Comparison of ENCODE assay signal across 24 cellular contexts in genomic region chr10:57468886-57469432, GRCh38.
"Had no signal": no experiment of that assay in that cellular context is flagged by ENCODE, and none has a peak within 500 bp of the region (broad histone marks: within the 10 kb centered on the region; RNA-seq: fewer than 3 reads in every experiment).

No MANE protein-coding gene starts in this region.

- H3K36me3 ChIP-seq: lower lobe of right lung, neutrophil, right atrium auricular region, tibial artery had no signal

- H3K27ac Mint-ChIP-seq: effector memory CD8-positive, alpha-beta T cell; natural killer cell; progenitor cell of endocrine pancreas; stimulated activated effector memory CD8-positive, alpha-beta T cell treated with anti-CD3 and anti-CD28 coated beads, Interleukin-12 subunit alpha, Interleukin-12 subunit beta, amount 100 ng/mL, for 72 hours; type B pancreatic cell had no signal

- DNase-seq: cortex of kidney; effector memory CD8-positive, alpha-beta T cell; erythroblast; left ventricle myocardium superior; lower lobe of right lung; natural killer cell; stimulated activated CD4-positive, alpha-beta T cell treated with anti-CD3 and anti-CD28 coated beads, Interleukin-12 subunit alpha, Interleukin-12 subunit beta, amount 100 ng/mL, for 4 hours; stimulated activated CD4-positive, alpha-beta T cell treated with anti-CD3 and anti-CD28 coated beads, Interleukin-1b, Interleukin-23, amount 100 ng/mL, for 48 hours; stimulated activated CD4-positive, alpha-beta T cell treated with anti-CD3 and anti-CD28 coated beads, Interleukin-4, amount 100 ng/mL, for 1 hour; stimulated activated naive CD8-positive, alpha-beta T cell treated with anti-CD3 and anti-CD28 coated beads, Interleukin-15, Interleukin-2, amounts not matched to agents 100 U/mL and 50 U/mL, for 24 hours; substantia nigra; testis; tibial artery had no signal

- H3K4me3 Mint-ChIP-seq: effector memory CD8-positive, alpha-beta T cell; natural killer cell; stimulated activated effector memory CD8-positive, alpha-beta T cell treated with anti-CD3 and anti-CD28 coated beads, Interleukin-12 subunit alpha, Interleukin-12 subunit beta, amount 100 ng/mL, for 72 hours; type B pancreatic cell had no signal

- H3K9me3 Mint-ChIP-seq: type B pancreatic cell had no signal

- H3K27me3 Mint-ChIP-seq: effector memory CD8-positive, alpha-beta T cell; type B pancreatic cell had no signal

- H3K27ac ChIP-seq: lower lobe of right lung, neutrophil, parathyroid adenoma, right atrium auricular region, testis, tibial artery had no signal

- FAIRE-seq: endometrium, frontal cortex, keratinocyte had no signal

- H3K9me3 ChIP-seq: lower lobe of right lung, neutrophil, right atrium auricular region, testis, tibial artery had no signal

- H3K4me3 ChIP-seq: lower lobe of right lung, right atrium auricular region, smooth muscle cell, testis, tibial artery had no signal

- ATAC-seq: effector memory CD8-positive, alpha-beta T cell; left ventricle myocardium superior; lower lobe of right lung; natural killer cell; sciatic nerve; stimulated activated effector memory CD8-positive, alpha-beta T cell treated with anti-CD3 and anti-CD28 coated beads, Interleukin-12 subunit alpha, Interleukin-12 subunit beta, amount 100 ng/mL, for 72 hours; stimulated activated naive CD8-positive, alpha-beta T cell treated with anti-CD3 and anti-CD28 coated beads, Interleukin-15, Interleukin-2, amounts not matched to agents 100 U/mL and 50 U/mL, for 24 hours had no signal

- H3K27me3 ChIP-seq: neutrophil, right atrium auricular region, testis, tibial artery had no signal

- H3K36me3 Mint-ChIP-seq: natural killer cell; stimulated activated effector memory CD8-positive, alpha-beta T cell treated with anti-CD3 and anti-CD28 coated beads, Interleukin-12 subunit alpha, Interleukin-12 subunit beta, amount 100 ng/mL, for 72 hours; type B pancreatic cell had no signal

- H3K4me1 ChIP-seq: lower lobe of right lung, parathyroid adenoma, right atrium auricular region, testis, tibial artery had no signal

- H3K4me1 Mint-ChIP-seq: natural killer cell; stimulated activated effector memory CD8-positive, alpha-beta T cell treated with anti-CD3 and anti-CD28 coated beads, Interleukin-12 subunit alpha, Interleukin-12 subunit beta, amount 100 ng/mL, for 72 hours had no signal
